1 cellular context compared by ENCODE assay signal in genomic region chr2:85851253-85851955, GRCh38.
A peak's percentile ranks its signal among the peaks of the same experiment; 100 is the strongest.
TF ChIP-seq lines count a peak whose summit lies in the region.

No MANE protein-coding gene starts in this region.

TF ChIP-seq in GM12878, 131 proteins besides CTCF, POLR2A, EP300 and RAD21 (continued from another document):
- TF ChIP-seq RAD51 (IDR thresholded peaks at IDR 0.05), result no peak
- no peak for TF ChIP-seq PKNOX1 (IDR thresholded peaks at IDR 0.05)
- no peak for TF ChIP-seq IRF5 (IDR thresholded peaks at IDR 0.05; ENCODE audit: borderline replicate concordance)
- TF ChIP-seq ATF7 (IDR thresholded peaks at IDR 0.05; ENCODE audit: low read depth), result no peak
- peak; percentile 14; the same call in 1 of the 2 replicates for TF ChIP-seq SPI1 (IDR thresholded peaks at IDR 0.05; ENCODE audit: borderline replicate concordance, insufficient read depth, low read depth, low read length)
- no peak for TF ChIP-seq ZNF207 (IDR thresholded peaks at IDR 0.05; ENCODE audit: borderline replicate concordance)
